Comparison of ENCODE assay signal across 8 cellular contexts in the genomic region with DNA sequence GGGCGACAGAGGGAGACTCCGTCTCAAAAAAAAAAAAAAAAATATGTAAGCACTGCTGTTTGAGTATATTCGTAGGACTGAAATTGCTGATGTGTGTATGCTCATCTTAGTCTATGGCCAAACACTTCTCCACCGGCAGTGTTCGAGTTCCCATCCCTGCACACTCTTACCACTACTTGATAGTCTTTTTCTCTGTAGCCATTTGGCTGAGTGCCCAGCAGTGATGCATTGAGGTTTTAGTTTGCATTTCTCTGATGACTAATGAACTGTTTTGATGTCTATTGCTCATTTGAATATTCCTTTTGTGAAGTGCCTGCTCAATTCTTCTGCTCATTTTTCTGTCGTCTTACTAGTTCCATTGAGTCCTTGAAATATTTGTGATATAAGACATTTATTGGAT. TPM values are rescaled to one million over a fixed set of nuclear protein-coding genes. Genes with fewer than 3 reads are reported as not detected.
A peak's percentile ranks its signal among the peaks of the same experiment; 100 is the strongest.
DNase-seq lines count a peak whose midpoint lies in the region; ATAC-seq and TF ChIP-seq lines count a peak whose summit lies in the region.

No MANE protein-coding gene starts in this region.

- peaks cover 17% of the 10 kb centered on the region for H3K36me3 Mint-ChIP-seq in activated CD8-positive, alpha-beta T cell treated with anti-CD3 and anti-CD28 coated beads, Interleukin-2, amount 10 ng/mL, durations not matched to agents 7 days and 5 days (ENCODE audit: low read depth)

- peak overlapping the region; percentile 53 for H3K4me3 Mint-ChIP-seq in activated CD8-positive, alpha-beta T cell treated with anti-CD3 and anti-CD28 coated beads, Interleukin-2, amount 10 ng/mL, durations not matched to agents 7 days and 5 days

- no peaks in the 10 kb centered on the region for H3K9me3 Mint-ChIP-seq in activated CD8-positive, alpha-beta T cell treated with anti-CD3 and anti-CD28 coated beads, Interleukin-2, amount 10 ng/mL, durations not matched to agents 7 days and 5 days (ENCODE audit: insufficient read depth)

- H3K4me3 ChIP-seq in epithelial cell of esophagus (ENCODE audit: low read length): no peak overlapping the region

- CTCF ChIA-PET in activated CD8-positive, alpha-beta T cell treated with anti-CD3 and anti-CD28 coated beads, Interleukin-2, amount 10 ng/mL, durations not matched to agents 7 days and 5 days (lab: Charles Lee): no interaction called here

- no peaks in the 10 kb centered on the region for H3K27me3 Mint-ChIP-seq in activated CD8-positive, alpha-beta T cell treated with anti-CD3 and anti-CD28 coated beads, Interleukin-2, amount 10 ng/mL, durations not matched to agents 7 days and 5 days (ENCODE audit: low read depth)

- POLR2A ChIA-PET in activated CD8-positive, alpha-beta T cell treated with anti-CD3 and anti-CD28 coated beads, Interleukin-2, amount 10 ng/mL, durations not matched to agents 7 days and 5 days (lab: Charles Lee): no interaction called here

- peaks cover 48% of the 10 kb centered on the region for H3K4me1 Mint-ChIP-seq in activated CD8-positive, alpha-beta T cell treated with anti-CD3 and anti-CD28 coated beads, Interleukin-2, amount 10 ng/mL, durations not matched to agents 7 days and 5 days (ENCODE audit: low read depth)

- DNase-seq in activated gamma-delta T cell treated with Interleukin-2 at 50 U/mL for 16 hours (peak; percentile 84), activated gamma-delta T cell (lab: John Stamatoyannopoulos, UW) (no peak), NCI-H345 treated with DMSO at 0.1 percent for 48 hours (lab: John Stamatoyannopoulos, UW; ENCODE audit: unreplicated experiment) (peak; percentile 85), epithelial cell of esophagus (ENCODE audit: low read depth) (peak; percentile 96), medulla oblongata (ENCODE audit: extremely low spot score) (no peak)
- DNase-seq in activated CD8-positive, alpha-beta T cell treated with anti-CD3 and anti-CD28 coated beads, Interleukin-2, amount 10 ng/mL, durations not matched to agents 7 days and 5 days: peak; percentile 66
- DNase-seq in stimulated activated CD4-positive, alpha-beta T cell treated with anti-CD3 and anti-CD28 coated beads, Interleukin-15, amount 100 ng/mL, for 1 hour (ENCODE audit: low read depth in 1 of 2, low spot score in 1 of 2): peak; percentile 60 to 67

- ATAC-seq in HG02981 (IDR thresholded peaks at IDR 0.05; ENCODE audit: unreplicated experiment): peak; percentile 46
- ATAC-seq in activated CD8-positive, alpha-beta T cell treated with anti-CD3 and anti-CD28 coated beads, Interleukin-2, amount 10 ng/mL, durations not matched to agents 7 days and 5 days: no peak

- no peak for TF ChIP-seq CTCF in epithelial cell of esophagus (IDR thresholded peaks at IDR 0.05; ENCODE audit: insufficient read depth, low read depth, low read length, missing control alignments)

- H3K27ac Mint-ChIP-seq in activated CD8-positive, alpha-beta T cell treated with anti-CD3 and anti-CD28 coated beads, Interleukin-2, amount 10 ng/mL, durations not matched to agents 7 days and 5 days: peak overlapping the region; percentile 56

RNA-seq across cellular contexts. Expression of a gene that starts 1.9 kb away (rescaled TPM):
- 10 to 100 TPM; 15.3 to 15.4 TPM for total RNA-seq in activated CD8-positive, alpha-beta T cell treated with anti-CD3 and anti-CD28 coated beads, Interleukin-2, amount 10 ng/mL, durations not matched to agents 7 days and 5 days

RNA-seq across cellular contexts. Expression of a gene that starts 15.9 kb away (rescaled TPM):
- 10 to 100 TPM; 46.5 to 50.4 TPM for total RNA-seq in activated CD8-positive, alpha-beta T cell treated with anti-CD3 and anti-CD28 coated beads, Interleukin-2, amount 10 ng/mL, durations not matched to agents 7 days and 5 days

RNA-seq across cellular contexts. Expression of a gene that starts 16.1 kb away (rescaled TPM):
- 100 to 1,000 TPM in 1 of 2 experiments, 10 to 100 TPM in 1; 99.0 to 103 TPM for total RNA-seq in activated CD8-positive, alpha-beta T cell treated with anti-CD3 and anti-CD28 coated beads, Interleukin-2, amount 10 ng/mL, durations not matched to agents 7 days and 5 days

RNA-seq across cellular contexts. Expression of a gene that starts 19.0 kb away (rescaled TPM):
- 10 to 100 TPM; 21.8 to 22.5 TPM for total RNA-seq in activated CD8-positive, alpha-beta T cell treated with anti-CD3 and anti-CD28 coated beads, Interleukin-2, amount 10 ng/mL, durations not matched to agents 7 days and 5 days

Comparison
In these comparisons a context has a peak if more than half of its experiments do, and no peak if none do; other contexts are left out.
1. DNase-seq: peak in activated gamma-delta T cell treated with Interleukin-2 at 50 U/mL for 16 hours (single experiment), NCI-H345 treated with DMSO at 0.1 percent for 48 hours (single experiment), activated CD8-positive, alpha-beta T cell treated with anti-CD3 and anti-CD28 coated beads, Interleukin-2, amount 10 ng/mL, durations not matched to agents 7 days and 5 days (single experiment), epithelial cell of esophagus (single experiment) and stimulated activated CD4-positive, alpha-beta T cell treated with anti-CD3 and anti-CD28 coated beads, Interleukin-15, amount 100 ng/mL, for 1 hour (2 of 2); none in activated gamma-delta T cell (single experiment) and medulla oblongata (single experiment).